27 cellular contexts compared by ENCODE assay signal in genomic region chr16:67438098-67438791, GRCh38. TPM values are rescaled to one million over a fixed set of nuclear protein-coding genes. Genes with fewer than 3 reads are reported as not detected.
DNase-seq lines count a peak whose midpoint lies in the region; ATAC-seq and TF ChIP-seq lines count a peak whose summit lies in the region.
"Had no signal": no experiment of that assay in that cellular context is flagged by ENCODE, and none has a peak within 500 bp of the region (broad histone marks: within the 10 kb centered on the region; RNA-seq: fewer than 3 reads in every experiment).

No MANE protein-coding gene starts in this region.

- TF ChIP-seq EP300 in upper lobe of left lung (IDR thresholded peaks at IDR 0.05), result no peak

- H3K27me3 ChIP-seq in upper lobe of left lung, result no peaks in the 10 kb centered on the region
- H3K27me3 ChIP-seq: esophagus muscularis mucosa, MG63, SJSA1 had no signal

- H3K9me3 ChIP-seq in HEK293 (ENCODE audit: control insufficient read depth, insufficient read depth, low read depth, low read length) (no peaks in the 10 kb centered on the region), T-helper 17 cell (ENCODE audit: control insufficient read depth, low read length, poor library complexity, severe bottlenecking) (no peaks in the 10 kb centered on the region), upper lobe of left lung (no peaks in the 10 kb centered on the region)
- H3K9me3 ChIP-seq: esophagus muscularis mucosa, MG63, SJSA1 had no signal

- ATAC-seq in T-helper 17 cell (no peak), natural killer cell (no peak), upper lobe of left lung (ENCODE audit: low FRiP score in 2 of 2) (no peak), HG03460 (IDR thresholded peaks at IDR 0.05; ENCODE audit: unreplicated experiment) (no peak)
- ATAC-seq: left cardiac atrium had no signal

- CTCF ChIA-PET in HEK293 (lab: Yijun Ruan, JAX), result interaction anchor here (0.6 to 2.0 kb wide), 6 partner anchors 10 to 378 kb away, joined by 3 to 10 read pairs (median 4); no protein-coding TSS in a partner anchor

- TF ChIP-seq CTCF in HEK293 (tag by site-specific recombination; IDR thresholded peaks at IDR 0.05) (no peak), natural killer cell (IDR thresholded peaks at IDR 0.05) (no peak), upper lobe of left lung (IDR thresholded peaks at IDR 0.05) (no peak)

- DNase-seq in T-helper 17 cell, result no peak
- no peak for DNase-seq in natural killer cell
- DNase-seq in T-helper 2 cell treated with Interferon-gamma antibody and Interleukin-4, amounts not matched to agents 5 μg/mL and 100 μg/mL, for 36 hours (ENCODE audit: low spot score), result no peak
- no peak for DNase-seq in upper lobe of left lung
- DNase-seq: activated CD4-positive, alpha-beta T cell treated with anti-CD3 and anti-CD28 coated beads, Interleukin-2, amount 50 U/mL, for 1 hour; activated naive CD4-positive, alpha-beta T cell treated with Interleukin-2 at 50 U/mL for 16 hours; activated T-cell treated with anti-CD3 and anti-CD28 coated beads for 4 hours; anterior cingulate cortex; CD4-positive, CD25-positive, alpha-beta regulatory T cell; central memory CD4-positive, alpha-beta T cell; DMS153; GF-D8; H9; left cardiac atrium; MG63; NCI-H146; NCI-H69; OCI-M1; stimulated activated CD4-positive, alpha-beta T cell treated with anti-CD3 and anti-CD28 coated beads, Interleukin-4, amount 100 ng/mL, for 1 hour had no signal

- H3K36me3 ChIP-seq in HEK293 (ENCODE audit: control insufficient read depth in 2 of 2, insufficient read depth in 1 of 2, low read length in 2 of 2) (peaks cover 0 to 67% of the 10 kb centered on the region in 2 experiments; a peak in 1 of 3 replicates), upper lobe of left lung (peaks cover 11 to 70% (median 57%) of the 10 kb centered on the region in 4 donors)
- H3K36me3 ChIP-seq: MG63, neural progenitor cell had no signal

- H3K4me3 ChIP-seq in HEK293 (ENCODE audit: low read depth, low read length) (no peak overlapping the region), upper lobe of left lung (no peak overlapping the region)
- H3K4me3 ChIP-seq: esophagus muscularis mucosa, MG63, neural progenitor cell, SJSA1, smooth muscle cell had no signal

- H3K27ac ChIP-seq in HEK293 (ENCODE audit: extremely low read depth, low read depth, low read length) (no peak overlapping the region), upper lobe of left lung (no peak overlapping the region)
- H3K27ac ChIP-seq: esophagus muscularis mucosa, neural progenitor cell, SJSA1, VCaP had no signal

- H3K4me3 Mint-ChIP-seq in T-helper 17 cell (no peak overlapping the region), natural killer cell (no peak overlapping the region)
- H3K4me3 Mint-ChIP-seq in T-helper 2 cell treated with Interferon-gamma antibody and Interleukin-4, amounts not matched to agents 5 μg/mL and 100 μg/mL, for 36 hours, result no peak overlapping the region
- H3K4me3 Mint-ChIP-seq: CD4-positive, CD25-positive, alpha-beta regulatory T cell; H9; neural progenitor cell; T-helper 1 cell treated with Interleukin-12 subunit alpha and Interleukin-12 subunit beta and Interleukin-4 antibody, amounts not matched to agents 30 μg/mL and 1 μg/mL, for 36 hours had no signal

- H3K9me3 Mint-ChIP-seq in natural killer cell, result no peaks in the 10 kb centered on the region
- no peaks in the 10 kb centered on the region for H3K9me3 Mint-ChIP-seq in T-helper 2 cell treated with Interferon-gamma antibody and Interleukin-4, amounts not matched to agents 5 μg/mL and 100 μg/mL, for 36 hours
- H3K9me3 Mint-ChIP-seq: H9; neural progenitor cell; T-helper 1 cell treated with Interleukin-12 subunit alpha and Interleukin-12 subunit beta and Interleukin-4 antibody, amounts not matched to agents 30 μg/mL and 1 μg/mL, for 36 hours had no signal

- peak overlapping the region; percentile 39 for H3K27ac Mint-ChIP-seq in T-helper 17 cell
- H3K27ac Mint-ChIP-seq in natural killer cell, result peak overlapping the region; percentile 59 to 77
- no peak overlapping the region for H3K27ac Mint-ChIP-seq in T-helper 2 cell treated with Interferon-gamma antibody and Interleukin-4, amounts not matched to agents 5 μg/mL and 100 μg/mL, for 36 hours
- H3K27ac Mint-ChIP-seq: CD4-positive, CD25-positive, alpha-beta regulatory T cell; T-helper 1 cell treated with Interleukin-12 subunit alpha and Interleukin-12 subunit beta and Interleukin-4 antibody, amounts not matched to agents 30 μg/mL and 1 μg/mL, for 36 hours had no signal

- H3K36me3 Mint-ChIP-seq in T-helper 17 cell (ENCODE audit: low read depth), result peaks cover 10% of the 10 kb centered on the region
- H3K36me3 Mint-ChIP-seq in natural killer cell, result no peaks in the 10 kb centered on the region
- peaks cover 5% of the 10 kb centered on the region for H3K36me3 Mint-ChIP-seq in T-helper 2 cell treated with Interferon-gamma antibody and Interleukin-4, amounts not matched to agents 5 μg/mL and 100 μg/mL, for 36 hours (ENCODE audit: low read depth)

- H3K4me1 Mint-ChIP-seq in T-helper 17 cell (peaks cover 6% of the 10 kb centered on the region), natural killer cell (peaks cover 5 to 23% of the 10 kb centered on the region in 2 donors)
- no peaks in the 10 kb centered on the region for H3K4me1 Mint-ChIP-seq in T-helper 2 cell treated with Interferon-gamma antibody and Interleukin-4, amounts not matched to agents 5 μg/mL and 100 μg/mL, for 36 hours (ENCODE audit: low read depth)

- intact Hi-C loops in natural killer cell (cut with micrococcal nuclease), result no loop called here

- H3K27me3 Mint-ChIP-seq in T-helper 17 cell (no peaks in the 10 kb centered on the region), natural killer cell (ENCODE audit: low read depth in 2 of 2) (no peaks in the 10 kb centered on the region)
- H3K27me3 Mint-ChIP-seq in T-helper 2 cell treated with Interferon-gamma antibody and Interleukin-4, amounts not matched to agents 5 μg/mL and 100 μg/mL, for 36 hours (ENCODE audit: low read depth), result peaks cover 4% of the 10 kb centered on the region

- no peak for TF ChIP-seq POLR2A in upper lobe of left lung (IDR thresholded peaks at IDR 0.05)

- WGBS in upper lobe of left lung, 2 donors, result 91 to 94% methylated on average over 18 to 20 of the region's 20 CpGs

- POLR2A ChIA-PET in HEK293 (lab: Yijun Ruan, JAX), result no interaction called here

- H3K4me1 ChIP-seq in HEK293 (ENCODE audit: control insufficient read depth, insufficient read depth, low read length), result no peaks in the 10 kb centered on the region
- peaks cover 9 to 27% (median 24%) of the 10 kb centered on the region in 4 donors for H3K4me1 ChIP-seq in upper lobe of left lung
- H3K4me1 ChIP-seq: SJSA1 had no signal

TF ChIP-seq in HEK293, 187 proteins besides CTCF, POLR2A, EP300 and RAD21:
- TF ChIP-seq ZNF555 (tag by site-specific recombination; conservative IDR thresholded peaks at IDR 0.05), result no peak
- TF ChIP-seq ZSCAN4 (tag by site-specific recombination; IDR thresholded peaks at IDR 0.05), result peak; percentile 80

RNA-seq across cellular contexts. Expression of gene HSD11B2, which starts 7.3 kb away (rescaled TPM):
- total RNA-seq in T-helper 17 cell, result not detected
- total RNA-seq in natural killer cell, result not detected
- total RNA-seq in upper lobe of left lung, result 1 to 10 TPM in 5 of 6 donors, under 1 TPM in 1; 0.78 to 5.0 (median 1.6) TPM
- total RNA-seq: CD4-positive, CD25-positive, alpha-beta regulatory T cell; SJSA1; smooth muscle cell had no signal

RNA-seq across cellular contexts. Expression of gene ZDHHC1, which starts 22.0 kb away (rescaled TPM):
- under 1 TPM in 1 of 2 donors, not detected in 1; 0.35 TPM for total RNA-seq in T-helper 17 cell
- 1 to 10 TPM in 2 of 3 donors, under 1 TPM in 1; 0.88 to 2.5 (median 1.8) TPM for total RNA-seq in natural killer cell
- 10 to 100 TPM; 14.7 to 49.2 (median 21.4) TPM for total RNA-seq in upper lobe of left lung
- total RNA-seq: CD4-positive, CD25-positive, alpha-beta regulatory T cell had no signal

RNA-seq across cellular contexts. Expression of gene ATP6V0D1, which starts 42.7 kb away (rescaled TPM):
- 10 to 100 TPM; 76.4 to 87.5 TPM for total RNA-seq in T-helper 17 cell
- total RNA-seq in natural killer cell, result 10 to 100 TPM; 76.0 to 84.9 (median 83.3) TPM
- 100 to 1,000 TPM in 4 of 6 donors, 10 to 100 TPM in 2; 69.1 to 221 (median 147) TPM for total RNA-seq in upper lobe of left lung

RNA-seq across cellular contexts. Expression of gene TPPP3, which starts 44.9 kb away (rescaled TPM):
- under 1 TPM; 0.29 to 0.70 TPM for total RNA-seq in T-helper 17 cell
- 1 to 10 TPM in 2 of 3 donors, under 1 TPM in 1; 0.66 to 3.0 (median 1.4) TPM for total RNA-seq in natural killer cell
- 100 to 1,000 TPM in 4 of 6 donors, 10 to 100 TPM in 2; 40.0 to 167 (median 112) TPM for total RNA-seq in upper lobe of left lung
- total RNA-seq: CD4-positive, CD25-positive, alpha-beta regulatory T cell; SJSA1 had no signal

RNA-seq across cellular contexts. Expression of gene AGRP, which starts 45.1 kb away (rescaled TPM):
- total RNA-seq in T-helper 17 cell, result not detected
- total RNA-seq in natural killer cell, result under 1 TPM in 1 of 3 donors, not detected in 2; 0.50 TPM
- total RNA-seq in upper lobe of left lung, result 1 to 10 TPM in 3 of 6 donors, not detected in 3; 3.5 to 7.6 (median 3.8) TPM
- total RNA-seq: CD4-positive, CD25-positive, alpha-beta regulatory T cell; esophagus muscularis mucosa; H9; left cardiac atrium; SJSA1; smooth muscle cell had no signal

Comparison
In these comparisons a context has a peak if more than half of its experiments do, and no peak if none do; other contexts are left out.
1. RNA of gene ZDHHC1, which starts 22.0 kb away (total RNA-seq): 14.7 to 49.2 TPM in upper lobe of left lung; 0.88 to 2.5 TPM in natural killer cell and 0.35 TPM in T-helper 17 cell; every median in the first group is over 4 times any median in the second.